In the genomic region with DNA sequence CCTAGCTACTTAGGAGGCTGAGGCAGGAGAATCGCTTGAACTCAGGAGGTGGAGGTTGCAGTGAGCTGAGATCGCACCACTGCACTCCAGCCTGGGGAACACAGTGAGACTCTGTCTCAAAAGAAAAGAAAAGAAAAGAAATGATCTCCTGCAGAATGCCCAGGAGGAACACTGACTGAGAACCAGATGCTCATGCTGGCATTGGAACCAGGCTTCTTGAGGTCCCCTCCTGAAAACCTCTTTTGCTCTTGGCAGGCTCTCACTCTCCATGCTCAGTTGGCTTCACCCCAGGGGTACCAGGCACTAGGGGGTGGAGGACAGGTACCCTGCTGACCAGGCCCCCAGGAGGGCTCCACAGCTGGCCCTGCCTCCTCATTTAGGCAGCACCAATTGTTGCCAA, we compare ENCODE assay signal across 1 cellular context.
TF ChIP-seq lines count a peak whose summit lies in the region.

No MANE protein-coding gene starts in this region.

TF ChIP-seq in HepG2, 621 proteins besides CTCF, POLR2A, EP300 and RAD21:
- no peak for TF ChIP-seq EHMT2 (IDR thresholded peaks at IDR 0.05; ENCODE audit: borderline replicate concordance, low read depth, low read length)
- TF ChIP-seq FLYWCH1 (CRISPR knock-in tag; IDR thresholded peaks at IDR 0.05), result 0 out of 2 replicates have a peak, but pooled peaks have one; percentile 33
- TF ChIP-seq, protein P1, sequence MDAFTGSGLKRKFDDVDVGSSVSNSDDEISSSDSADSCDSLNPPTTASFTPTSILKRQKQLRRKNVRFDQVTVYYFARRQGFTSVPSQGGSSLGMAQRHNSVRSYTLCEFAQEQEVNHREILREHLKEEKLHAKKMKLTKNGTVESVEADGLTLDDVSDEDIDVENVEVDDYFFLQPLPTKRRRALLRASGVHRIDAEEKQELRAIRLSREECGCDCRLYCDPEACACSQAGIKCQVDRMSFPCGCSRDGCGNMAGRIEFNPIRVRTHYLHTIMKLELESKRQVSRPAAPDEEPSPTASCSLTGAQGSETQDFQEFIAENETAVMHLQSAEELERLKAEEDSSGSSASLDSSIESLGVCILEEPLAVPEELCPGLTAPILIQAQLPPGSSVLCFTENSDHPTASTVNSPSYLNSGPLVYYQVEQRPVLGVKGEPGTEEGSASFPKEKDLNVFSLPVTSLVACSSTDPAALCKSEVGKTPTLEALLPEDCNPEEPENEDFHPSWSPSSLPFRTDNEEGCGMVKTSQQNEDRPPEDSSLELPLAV (CRISPR knock-in tag; conservative IDR thresholded peaks at IDR 0.05; ENCODE audit: low read depth), result no peak
- TF ChIP-seq, protein P2, sequence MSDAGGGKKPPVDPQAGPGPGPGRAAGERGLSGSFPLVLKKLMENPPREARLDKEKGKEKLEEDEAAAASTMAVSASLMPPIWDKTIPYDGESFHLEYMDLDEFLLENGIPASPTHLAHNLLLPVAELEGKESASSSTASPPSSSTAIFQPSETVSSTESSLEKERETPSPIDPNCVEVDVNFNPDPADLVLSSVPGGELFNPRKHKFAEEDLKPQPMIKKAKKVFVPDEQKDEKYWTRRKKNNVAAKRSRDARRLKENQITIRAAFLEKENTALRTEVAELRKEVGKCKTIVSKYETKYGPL (CRISPR knock-in tag; IDR thresholded peaks at IDR 0.05), result no peak
